Comparison of ENCODE assay signal across 8 cellular contexts in genomic region chr12:56839489-56840442, GRCh38.
A peak's percentile ranks its signal among the peaks of the same experiment; 100 is the strongest.
DNase-seq lines count a peak whose midpoint lies in the region; ATAC-seq and TF ChIP-seq lines count a peak whose summit lies in the region.

No MANE protein-coding gene starts in this region.

- WGBS in ovary, 3 donors, result 54 to 62% (median 60%) methylated on average over 2 of the region's 2 CpGs

- peak; percentile 89 for TF ChIP-seq RAD21 in Ishikawa (IDR thresholded peaks at IDR 0.05; ENCODE audit: low read depth)

- TF ChIP-seq EP300 in Ishikawa (IDR thresholded peaks at IDR 0.05; ENCODE audit: borderline replicate concordance) (no peak), ovary (IDR thresholded peaks at IDR 0.05) (no peak)

- H3K36me3 ChIP-seq in ovary, result no peaks in the 10 kb centered on the region

- H3K4me3 ChIP-seq in WI38 (ENCODE audit: low read depth, low read length), result no peak overlapping the region
- H3K4me3 ChIP-seq in fibroblast of villous mesenchyme (ENCODE audit: low read depth, low read length), result no peak overlapping the region
- H3K4me3 ChIP-seq in ovary, result no peak overlapping the region

- no peaks in the 10 kb centered on the region for H3K9me3 ChIP-seq in ovary

- TF ChIP-seq CTCF in WI38 (IDR thresholded peaks at IDR 0.05; ENCODE audit: low read depth, low read length), result peak; percentile 42
- TF ChIP-seq CTCF in fibroblast of villous mesenchyme (IDR thresholded peaks at IDR 0.05; ENCODE audit: insufficient read depth, low read depth, low read length), result peak; percentile 81
- no peak for TF ChIP-seq CTCF in ovary (IDR thresholded peaks at IDR 0.05)

- no peaks in the 10 kb centered on the region for H3K27me3 ChIP-seq in ovary

- no peak for TF ChIP-seq POLR2A in ovary (IDR thresholded peaks at IDR 0.05)

- intact Hi-C loops in ovary (cut with DNase I), result no loop called here

- H3K27ac ChIP-seq in ovary, result peak overlapping the region in 1 of 2 donors; percentile 53

- ATAC-seq in GM19328 (IDR thresholded peaks at IDR 0.05; ENCODE audit: unreplicated experiment), result no peak
- ATAC-seq in GM18868 (IDR thresholded peaks at IDR 0.05; ENCODE audit: unreplicated experiment), result no peak

- DNase-seq in GDM1 (lab: John Stamatoyannopoulos, UW) (peak; percentile 65), fibroblast of villous mesenchyme (ENCODE audit: low read depth) (peak; percentile 71), ovary (peak in 4 of 5 donors; percentile 32 to 50 (median 38))
- DNase-seq in central memory CD4-positive, alpha-beta T cell, result no peak

- H3K4me1 ChIP-seq in ovary (ENCODE audit: insufficient read depth), result peaks cover 20% of the 10 kb centered on the region

TF ChIP-seq in Ishikawa, 13 proteins besides CTCF, POLR2A, EP300 and RAD21:
- TF ChIP-seq NFIC (IDR thresholded peaks at IDR 0.05) (0 out of 2 replicates have a peak, but pooled peaks have one; percentile 10), CEBPB (IDR thresholded peaks at IDR 0.05) (no peak)

Comparison
In these comparisons a context has a peak if more than half of its experiments do, and no peak if none do; other contexts are left out.
1. CTCF ChIP-seq: peak in WI38 (single experiment) and fibroblast of villous mesenchyme (single experiment); none in ovary (0 of 3).